22 cellular contexts compared by ENCODE assay signal in genomic region chrX:82585868-82586267, GRCh38.
"Had no signal": no experiment of that assay in that cellular context is flagged by ENCODE, and none has a peak within 500 bp of the region (broad histone marks: within the 10 kb centered on the region; RNA-seq: fewer than 3 reads in every experiment).

No MANE protein-coding gene starts in this region.

- DNase-seq: activated CD4-positive, alpha-beta memory T cell treated with anti-CD3 and anti-CD28 coated beads for 36 hours; activated CD4-positive, alpha-beta T cell treated with anti-CD3 and anti-CD28 coated beads for 36 hours; activated CD4-positive, alpha-beta T cell treated with anti-CD3 and anti-CD28 coated beads, Interleukin-2, amount 10 ng/mL, durations not matched to agents 24 days and 14 days; activated CD4-positive, CD25-positive, alpha-beta regulatory T cell; activated CD4-positive, CD25-positive, alpha-beta regulatory T cell treated with anti-CD3 and anti-CD28 coated beads, Interleukin-2, amount 50 U/mL, for 72 hours; activated CD8-positive, alpha-beta memory T cell treated with anti-CD3 and anti-CD28 coated beads, Interleukin-2, amount 10 ng/mL, durations not matched to agents 7 days and 5 days; activated CD8-positive, alpha-beta memory T cell treated with anti-CD3 and anti-CD28 coated beads, Interleukin-2, amount 50 U/mL, for 4 hours; activated CD8-positive, alpha-beta T cell treated with anti-CD3 and anti-CD28 coated beads, Interleukin-2, amount 10 ng/mL, durations not matched to agents 7 days and 5 days; activated gamma-delta T cell; activated naive CD4-positive, alpha-beta T cell; activated naive CD4-positive, alpha-beta T cell treated with anti-CD3 and anti-CD28 coated beads, Interleukin-2, amount 10 ng/mL, durations not matched to agents 7 days and 5 days; activated naive CD8-positive, alpha-beta T cell treated with anti-CD3 and anti-CD28 coated beads, Interleukin-2, amount 10 ng/mL, durations not matched to agents 7 days and 5 days; activated T-cell treated with anti-CD3 and anti-CD28 coated beads, Interleukin-2, amount 50 U/mL, for 1 hour; activated T-cell treated with anti-CD3 and anti-CD28 coated beads, Interleukin-2, amount 50 U/mL, for 48 hours; central memory CD4-positive, alpha-beta T cell; cerebellar nuclear complex; colonic mucosa; effector CD8-positive, alpha-beta T cell; foreskin fibroblast; heart left ventricle; T-helper 2 cell had no signal

- FAIRE-seq: frontal cortex had no signal
